1 cellular context compared by ENCODE assay signal in the genomic region with DNA sequence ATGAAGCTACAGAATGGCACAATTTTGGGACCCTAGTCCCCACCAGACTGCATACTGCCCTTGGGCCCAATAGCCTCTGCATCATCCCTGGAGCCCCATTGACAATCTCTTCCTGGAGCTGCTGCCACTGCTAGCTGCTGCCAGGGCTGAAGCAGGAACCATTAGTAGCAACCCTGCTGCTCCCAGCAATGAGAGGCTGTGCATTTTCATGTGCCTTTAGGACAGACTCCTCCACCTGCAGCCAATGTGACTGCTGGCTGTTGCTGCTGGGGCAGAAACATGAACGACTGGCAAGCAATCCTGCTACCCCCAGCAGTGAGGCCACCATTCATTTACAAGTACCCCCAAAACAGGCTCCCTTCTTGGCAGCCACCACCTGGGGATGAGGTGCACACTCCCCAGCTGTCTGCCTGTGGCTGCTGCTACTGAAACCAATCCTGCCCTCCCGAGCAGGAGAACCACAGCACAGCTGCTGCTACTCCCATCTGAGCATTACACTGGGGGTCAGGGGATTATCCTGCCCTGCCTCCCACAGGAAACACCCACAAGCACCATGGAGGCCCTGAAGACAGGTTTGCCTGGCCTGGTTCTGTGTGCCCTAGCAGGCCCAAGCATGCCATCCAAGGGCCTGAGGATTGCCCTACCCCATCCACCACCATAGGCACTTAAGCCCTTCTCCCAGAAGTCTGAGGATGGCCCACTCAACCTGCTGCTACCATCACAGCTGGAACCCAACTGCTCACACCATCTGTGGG.
TF ChIP-seq lines count a peak whose summit lies in the region.

No MANE protein-coding gene starts in this region.

TF ChIP-seq in H1, 55 proteins besides CTCF, POLR2A, EP300 and RAD21 (continued from another document):
- TF ChIP-seq, protein P1, sequence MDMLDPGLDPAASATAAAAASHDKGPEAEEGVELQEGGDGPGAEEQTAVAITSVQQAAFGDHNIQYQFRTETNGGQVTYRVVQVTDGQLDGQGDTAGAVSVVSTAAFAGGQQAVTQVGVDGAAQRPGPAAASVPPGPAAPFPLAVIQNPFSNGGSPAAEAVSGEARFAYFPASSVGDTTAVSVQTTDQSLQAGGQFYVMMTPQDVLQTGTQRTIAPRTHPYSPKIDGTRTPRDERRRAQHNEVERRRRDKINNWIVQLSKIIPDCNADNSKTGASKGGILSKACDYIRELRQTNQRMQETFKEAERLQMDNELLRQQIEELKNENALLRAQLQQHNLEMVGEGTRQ (IDR thresholded peaks at IDR 0.05; ENCODE audit: low read length): no peak
- TF ChIP-seq MAFK (IDR thresholded peaks at IDR 0.05; ENCODE audit: low read depth, low read length) (no peak), EZH2 (IDR thresholded peaks at IDR 0.05; ENCODE audit: low read depth, low read length, severe bottlenecking) (no peak), ASH2L (IDR thresholded peaks at IDR 0.05; ENCODE audit: low read length) (no peak)
